Comparison of ENCODE assay signal across 10 cellular contexts in genomic region chr7:149494738-149495368, GRCh38. TPM values are rescaled to one million over a fixed set of nuclear protein-coding genes. Genes with fewer than 3 reads are reported as not detected.
DNase-seq lines count a peak whose midpoint lies in the region; ATAC-seq and TF ChIP-seq lines count a peak whose summit lies in the region.
"Had no signal": no experiment of that assay in that cellular context is flagged by ENCODE, and none has a peak within 500 bp of the region (broad histone marks: within the 10 kb centered on the region; RNA-seq: fewer than 3 reads in every experiment).

No MANE protein-coding gene starts in this region.

- H3K4me1 Mint-ChIP-seq in natural killer cell treated with Interleukin-12 subunit alpha and Interleukin-12 subunit beta and Interleukin-15 and Interleukin-18, amount 100 ng/mL, for 72 hours (ENCODE audit: low read depth in 2 of 2): peaks cover 27 to 29% of the 10 kb centered on the region in 2 donors

- H3K4me1 ChIP-seq in Loucy (ENCODE audit: insufficient read depth, low read length, poor library complexity, severe bottlenecking) (peaks cover 19% of the 10 kb centered on the region), mammary epithelial cell (ENCODE audit: insufficient read depth, low read length) (peaks cover 11% of the 10 kb centered on the region)

- H3K79me2 ChIP-seq in Loucy (ENCODE audit: insufficient read depth, low read length) (peaks cover 26% of the 10 kb centered on the region), mammary epithelial cell (ENCODE audit: insufficient read depth, low read length) (peaks cover 52% of the 10 kb centered on the region)

- H3K9me2 ChIP-seq in Loucy (replicated peaks; ENCODE audit: low read depth, low read length): no peaks in the 10 kb centered on the region

- peak overlapping the region; percentile 79 for H3K9ac ChIP-seq in Loucy (ENCODE audit: low read depth, low read length, poor library complexity, severe bottlenecking)
- H3K9ac ChIP-seq in mammary epithelial cell (ENCODE audit: insufficient read depth, low read length): peak overlapping the region; percentile 22

- H3K4me3 ChIP-seq in BJ (ENCODE audit: low read depth, low read length) (no peak overlapping the region), Loucy (ENCODE audit: low read length, poor library complexity, severe bottlenecking) (peak overlapping the region; percentile 86), mammary epithelial cell (replicated peaks in 1 of 3; ENCODE audit: insufficient read depth in 1 of 3, low read depth in 2 of 3, low read length in 3 of 3) (no peak overlapping the region)

- H3K36me3 ChIP-seq in BJ (ENCODE audit: control insufficient read depth, insufficient read depth, low read length): peaks cover 23% of the 10 kb centered on the region
- peaks cover 38% of the 10 kb centered on the region; the same call in 1 of the 2 replicates for H3K36me3 ChIP-seq in Loucy (ENCODE audit: insufficient read depth, low read length)
- H3K36me3 ChIP-seq in mammary epithelial cell (ENCODE audit: insufficient read depth, low read length): peaks cover 29% of the 10 kb centered on the region

- H3K9me3 ChIP-seq in Loucy (ENCODE audit: insufficient read depth, low read depth, low read length): no peaks in the 10 kb centered on the region
- H3K9me3 ChIP-seq in mammary epithelial cell (replicated peaks; ENCODE audit: insufficient read depth, low read length): no peaks in the 10 kb centered on the region

- no peaks in the 10 kb centered on the region for H3K27me3 Mint-ChIP-seq in natural killer cell treated with Interleukin-12 subunit alpha and Interleukin-12 subunit beta and Interleukin-15 and Interleukin-18, amount 100 ng/mL, for 72 hours

- no peak for TF ChIP-seq CTCF in BJ (IDR thresholded peaks at IDR 0.05; ENCODE audit: insufficient read depth, low read depth, low read length)
- no peak for TF ChIP-seq CTCF in Loucy (conservative IDR thresholded peaks at IDR 0.05; ENCODE audit: low read length)
- no peak for TF ChIP-seq CTCF in mammary epithelial cell (conservative IDR thresholded peaks at IDR 0.05 in 1 of 2, IDR thresholded peaks at IDR 0.05 in 1 of 2; ENCODE audit: extremely low read depth in 1 of 2, insufficient read depth in 1 of 2, low read depth in 1 of 2, low read length in 2 of 2)

- H4K20me1 ChIP-seq in Loucy (ENCODE audit: insufficient read depth, low read length, poor library complexity, severe bottlenecking) (peaks cover 25% of the 10 kb centered on the region), mammary epithelial cell (ENCODE audit: insufficient read depth, low read length) (no peaks in the 10 kb centered on the region)

- peaks cover 12% of the 10 kb centered on the region for H3K36me3 Mint-ChIP-seq in natural killer cell treated with Interleukin-12 subunit alpha and Interleukin-12 subunit beta and Interleukin-15 and Interleukin-18, amount 100 ng/mL, for 72 hours

- no peaks in the 10 kb centered on the region for H3K9me3 Mint-ChIP-seq in natural killer cell treated with Interleukin-12 subunit alpha and Interleukin-12 subunit beta and Interleukin-15 and Interleukin-18, amount 100 ng/mL, for 72 hours

- H3K4me2 ChIP-seq in Loucy (ENCODE audit: low read depth, low read length, poor library complexity, severe bottlenecking) (peak overlapping the region; percentile 94), mammary epithelial cell (ENCODE audit: insufficient read depth, low read depth, low read length) (no peak overlapping the region)

- H2AFZ ChIP-seq in Loucy (ENCODE audit: low read length) (no peak overlapping the region), mammary epithelial cell (ENCODE audit: low read depth, low read length) (no peak overlapping the region)

- POLR2A ChIA-PET in BJ (lab: Charles Lee): interaction anchor here (0.6 kb wide), 1 partner anchor 222 kb away, joined by 4 read pairs; no protein-coding TSS in a partner anchor

- peaks cover 2% of the 10 kb centered on the region; the same call in 1 of the 2 replicates for H3K27me3 ChIP-seq in BJ (ENCODE audit: control insufficient read depth, insufficient read depth, low read length)
- H3K27me3 ChIP-seq in Loucy (ENCODE audit: insufficient read depth, low read length, poor library complexity, severe bottlenecking): no peaks in the 10 kb centered on the region
- no peaks in the 10 kb centered on the region for H3K27me3 ChIP-seq in mammary epithelial cell (ENCODE audit: insufficient read depth, low read length)

- dilution Hi-C loops in mammary epithelial cell (cut with HindIII; ENCODE audit: low sequenced_read_pairs): loop anchor here (5.0 kb wide), 1 partner anchor 63 kb away; no protein-coding TSS in a partner anchor

- peak overlapping the region; percentile 55 to 66 for H3K27ac Mint-ChIP-seq in natural killer cell treated with Interleukin-12 subunit alpha and Interleukin-12 subunit beta and Interleukin-15 and Interleukin-18, amount 100 ng/mL, for 72 hours

- intact Hi-C loops in mammary epithelial cell (cut with micrococcal nuclease): loop anchor here (5.0 to 10.0 kb wide), 2 partner anchors 130 to 233 kb away; partner anchors contain the start of gene ZNF783

- no peaks in the 10 kb centered on the region for H3F3A ChIP-seq in Loucy (ENCODE audit: low read depth)

- H3K4me3 Mint-ChIP-seq in natural killer cell treated with Interleukin-12 subunit alpha and Interleukin-12 subunit beta and Interleukin-15 and Interleukin-18, amount 100 ng/mL, for 72 hours: peak overlapping the region; percentile 98

- ATAC-seq in natural killer cell treated with Interleukin-12 subunit alpha and Interleukin-12 subunit beta and Interleukin-15 and Interleukin-18, amount 100 ng/mL, for 72 hours: no peak
- ATAC-seq in HG03565 (IDR thresholded peaks at IDR 0.05; ENCODE audit: unreplicated experiment): no peak

- in situ Hi-C loops in mammary epithelial cell (cut with MboI; ENCODE audit: low sequenced_read_pairs in 2 of 2): no loop called here

- no peak overlapping the region for H3K27ac ChIP-seq in mammary epithelial cell (ENCODE audit: insufficient read depth, low read depth, low read length)

- CTCF ChIA-PET in BJ (lab: Yijun Ruan, JAX) (interaction anchor here (0.7 to 2.9 kb wide), 9 partner anchors 9 to 234 kb away, joined by 3 to 13 read pairs (median 4); partner anchors contain the start of gene ZNF777), mammary epithelial cell (lab: Charles Lee; ENCODE audit: low non-redundant PET) (no interaction called here)

- DNase-seq in BJ (ENCODE audit: low read depth) (peak; percentile 17), mammary epithelial cell (no peak), ecto neural progenitor cell (ENCODE audit: low spot score) (no peak), OCI-M2 (lab: John Stamatoyannopoulos, UW; ENCODE audit: unreplicated experiment) (no peak)
- DNase-seq in natural killer cell treated with Interleukin-12 subunit alpha and Interleukin-12 subunit beta and Interleukin-15 and Interleukin-18, amount 100 ng/mL, for 72 hours (ENCODE audit: low spot score): no peak
- DNase-seq in stimulated activated CD4-positive, alpha-beta T cell treated with anti-CD3 and anti-CD28 coated beads, Interleukin-15, amount 100 ng/mL, for 24 hours: no peak
- DNase-seq: Karpas-422, SHP77 had no signal

- 91% methylated on average over 6 of the region's 6 CpGs for WGBS in mammary epithelial cell (ENCODE audit: low coverage, missing lambda C conversion rate)

- no TSS peak for BruUV-seq in mammary epithelial cell (replicated peaks; lab: Mats Ljungman, UMichigan)

RNA-seq across cellular contexts. Expression of gene ZNF746, which starts 2.8 kb away (rescaled TPM):
- polyA plus RNA-seq in BJ (2011; rRNA removed): 4.4 and 5.4 TPM in 2 replicates
- 8.7 and 11.8 TPM in 2 replicates for polyA minus RNA-seq in BJ (2011; rRNA and poly(A)+ RNA removed)
- total RNA-seq in mammary epithelial cell: 10 to 100 TPM; 22.1 to 34.3 TPM
- 9.4 TPM for polyA plus RNA-seq in mammary epithelial cell
- 22.3 TPM for polyA minus RNA-seq in mammary epithelial cell
- total RNA-seq in natural killer cell treated with Interleukin-12 subunit alpha and Interleukin-12 subunit beta and Interleukin-15 and Interleukin-18, amount 100 ng/mL, for 72 hours: 10 to 100 TPM; 27.2 to 39.2 TPM

RNA-seq across cellular contexts. Expression of gene ZNF777, which starts 34.0 kb away (rescaled TPM):
- polyA plus RNA-seq in BJ (2011; rRNA removed): 3.8 and 4.4 TPM in 2 replicates
- 3.9 TPM in 2 replicates for polyA minus RNA-seq in BJ (2011; rRNA and poly(A)+ RNA removed)
- total RNA-seq in mammary epithelial cell: 10 to 100 TPM in 1 of 2 donors, 1 to 10 TPM in 1; 9.2 to 20.0 TPM
- polyA plus RNA-seq in mammary epithelial cell: 8.4 TPM
- 1.4 TPM for polyA minus RNA-seq in mammary epithelial cell
- 10 to 100 TPM; 12.8 to 15.6 TPM for total RNA-seq in natural killer cell treated with Interleukin-12 subunit alpha and Interleukin-12 subunit beta and Interleukin-15 and Interleukin-18, amount 100 ng/mL, for 72 hours
